In the genomic region with DNA sequence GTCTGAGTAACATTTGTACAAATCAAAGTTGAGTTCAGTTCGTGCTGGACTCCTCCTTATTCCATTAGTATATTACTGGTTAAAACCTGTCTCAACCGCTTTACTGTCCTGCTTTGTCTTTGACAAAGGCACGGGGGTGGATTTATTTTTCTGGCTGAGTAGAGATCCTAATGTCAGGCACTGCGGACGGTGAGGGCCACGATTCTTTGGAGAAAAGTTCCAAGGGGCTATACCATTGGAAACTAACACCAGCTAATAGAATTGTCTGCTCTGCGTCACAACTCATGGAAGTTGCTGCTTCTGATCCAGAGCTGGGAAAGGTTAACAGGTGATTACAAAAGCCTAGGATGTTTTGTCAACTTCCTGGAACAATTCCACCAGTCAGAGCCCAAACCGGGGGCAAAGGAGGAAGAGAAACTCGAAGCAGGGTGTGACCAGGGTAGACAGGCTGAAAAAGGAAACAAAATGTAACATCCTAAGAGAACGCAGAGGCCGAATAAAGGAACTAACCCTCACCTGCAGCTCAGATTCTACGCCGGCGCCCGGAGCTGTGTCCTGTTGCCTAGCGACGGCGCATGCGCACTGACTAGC, we compare ENCODE assay signal across 8 cellular contexts. TPM values are rescaled to one million over a fixed set of nuclear protein-coding genes. Genes with fewer than 3 reads are reported as not detected.
DNase-seq lines count a peak whose midpoint lies in the region; ATAC-seq, FAIRE-seq and TF ChIP-seq lines count a peak whose summit lies in the region.

No MANE protein-coding gene starts in this region.

- DNase-seq in GM03348 (ENCODE audit: low spot score): peak; percentile 5
- DNase-seq in neural progenitor cell (ENCODE audit: low spot score): peak; percentile 57
- no peak for DNase-seq in inferior parietal cortex (ENCODE audit: extremely low spot score)
- DNase-seq in D721Med (ENCODE audit: insufficient read length, low spot score): no peak
- no peak for DNase-seq in GM13976 (ENCODE audit: low spot score)

- peak overlapping the region; percentile 71 for H3K4me2 ChIP-seq in OCI-LY1 (ENCODE audit: low read length)
- H3K4me2 ChIP-seq in neural progenitor cell: peak overlapping the region; percentile 84

- peak overlapping the region; percentile 9 for H3K27ac Mint-ChIP-seq in neural progenitor cell

- peaks cover 2% of the 10 kb centered on the region for H3K36me3 Mint-ChIP-seq in neural progenitor cell

- H3K27ac ChIP-seq in OCI-LY1 (ENCODE audit: low read depth, low read length, poor library complexity, severe bottlenecking): peak overlapping the region; percentile 86
- no peak overlapping the region for H3K27ac ChIP-seq in neural progenitor cell

- H3K9me3 ChIP-seq in OCI-LY1 (ENCODE audit: low read length) (no peaks in the 10 kb centered on the region), endocrine pancreas (ENCODE audit: control insufficient read depth, low read length) (no peaks in the 10 kb centered on the region), neural progenitor cell (ENCODE audit: low read depth) (no peaks in the 10 kb centered on the region)

- H3K9me2 ChIP-seq in OCI-LY1 (ENCODE audit: low read depth, low read length): no peaks in the 10 kb centered on the region

- H3F3A ChIP-seq in OCI-LY1 (ENCODE audit: insufficient read depth, low read length): no peaks in the 10 kb centered on the region
- H3F3A ChIP-seq in neural progenitor cell (ENCODE audit: low read depth): peaks cover 5% of the 10 kb centered on the region

- peaks cover 3% of the 10 kb centered on the region for H3K27me3 Mint-ChIP-seq in neural progenitor cell (ENCODE audit: insufficient read depth, low read depth)

- H3K9ac ChIP-seq in OCI-LY1 (ENCODE audit: low read length): peak overlapping the region; percentile 48
- H3K9ac ChIP-seq in endocrine pancreas (ENCODE audit: control insufficient read depth, insufficient read depth, low read length): peak overlapping the region; percentile 79
- peak overlapping the region; percentile 6 for H3K9ac ChIP-seq in neural progenitor cell

- H2AFZ ChIP-seq in OCI-LY1 (ENCODE audit: low read length) (peak overlapping the region; percentile 72), neural progenitor cell (replicated peaks) (peak overlapping the region; percentile 93)

- H3K36me3 ChIP-seq in OCI-LY1 (ENCODE audit: insufficient read depth, low read length) (no peaks in the 10 kb centered on the region), endocrine pancreas (ENCODE audit: control insufficient read depth, insufficient read depth, low read length) (no peaks in the 10 kb centered on the region), neural progenitor cell (no peaks in the 10 kb centered on the region)

- FAIRE-seq in D721Med (lab: Jason Lieb, UNC): no peak

- peaks cover 17% of the 10 kb centered on the region for H3K9me3 Mint-ChIP-seq in neural progenitor cell

- peak overlapping the region; percentile 63 for H3K4me3 ChIP-seq in OCI-LY1 (ENCODE audit: low read depth, low read length, poor library complexity, severe bottlenecking)
- peak overlapping the region; percentile 82 for H3K4me3 ChIP-seq in endocrine pancreas (ENCODE audit: control insufficient read depth, insufficient read depth, low read length)
- H3K4me3 ChIP-seq in neural progenitor cell: peak overlapping the region; percentile 64

- H3K4me1 ChIP-seq in OCI-LY1 (ENCODE audit: insufficient read depth, low read length, severe bottlenecking) (peaks cover 22% of the 10 kb centered on the region), endocrine pancreas (ENCODE audit: control insufficient read depth, insufficient read depth, low read length) (peaks cover 17% of the 10 kb centered on the region), neural progenitor cell (peaks cover 5% of the 10 kb centered on the region)

- H4K20me1 ChIP-seq in OCI-LY1 (ENCODE audit: insufficient read depth, low read length) (no peaks in the 10 kb centered on the region), neural progenitor cell (ENCODE audit: low read depth) (no peaks in the 10 kb centered on the region)

- H3K79me2 ChIP-seq in OCI-LY1 (ENCODE audit: insufficient read depth, low read length) (no peaks in the 10 kb centered on the region), neural progenitor cell (ENCODE audit: low read depth) (no peaks in the 10 kb centered on the region)

- in situ Hi-C loops in GM13976 (cut with MboI; ENCODE audit: low sequenced_read_pairs, unreplicated experiment): no loop called here

- peaks cover 9% of the 10 kb centered on the region for H3K4me1 Mint-ChIP-seq in neural progenitor cell

- no peak for TF ChIP-seq CTCF in OCI-LY1 (IDR thresholded peaks at IDR 0.05; ENCODE audit: low read length)
- TF ChIP-seq CTCF in neural progenitor cell (IDR thresholded peaks at IDR 0.05): no peak
- TF ChIP-seq CTCF in D721Med (IDR thresholded peaks at IDR 0.05; ENCODE audit: insufficient read depth, missing control alignments): no peak
- TF ChIP-seq CTCF in GM13976 (IDR thresholded peaks at IDR 0.05; ENCODE audit: borderline replicate concordance, control extremely low read depth, extremely low read depth, insufficient read depth, missing control alignments): no peak

- H3K4me3 Mint-ChIP-seq in neural progenitor cell: peak overlapping the region; percentile 92

- ATAC-seq in GM21737 (IDR thresholded peaks at IDR 0.05; ENCODE audit: unreplicated experiment): peak; percentile 83

- H3K27me3 ChIP-seq in OCI-LY1 (ENCODE audit: insufficient read depth, low read length) (no peaks in the 10 kb centered on the region), endocrine pancreas (ENCODE audit: control insufficient read depth, insufficient read depth, low read length) (no peaks in the 10 kb centered on the region), neural progenitor cell (no peaks in the 10 kb centered on the region)

RNA-seq across cellular contexts. Expression of gene TAT, which starts 12.4 kb away (rescaled TPM):
- total RNA-seq in neural progenitor cell (ENCODE audit: low replicate concordance): not detected in 2 replicates

RNA-seq across cellular contexts. Expression of gene CHST4, which starts 38.2 kb away (rescaled TPM):
- total RNA-seq in neural progenitor cell (ENCODE audit: low replicate concordance): 0.09 TPM in 1 of 2 replicates, not detected in the other

Comparison
In these comparisons a context has a peak if more than half of its experiments do, and no peak if none do; other contexts are left out.
1. DNase-seq: peak in GM03348 (single experiment) and neural progenitor cell (single experiment); none in inferior parietal cortex (single experiment), D721Med (single experiment) and GM13976 (single experiment).
2. H3K9ac ChIP-seq: peak in every context shown above with its lines; median percentile 79 in endocrine pancreas; 48 in OCI-LY1; 6 in neural progenitor cell.
3. Peak in every context shown above with its lines, with median percentiles within 50 percentile points of each other: H3K4me3 ChIP-seq.